ENCODE assay signal across 32 cellular contexts in genomic region chr13:69226427-69226826, GRCh38.
"Had no signal": no experiment of that assay in that cellular context is flagged by ENCODE, and none has a peak within 500 bp of the region (broad histone marks: within the 10 kb centered on the region; RNA-seq: fewer than 3 reads in every experiment).

No MANE protein-coding gene starts in this region.

- H3K9me3 ChIP-seq: adrenal gland, body of pancreas, breast epithelium had no signal

- H3K36me3 ChIP-seq: adrenal gland, brain microvascular endothelial cell, breast epithelium had no signal

- H3K4me1 ChIP-seq: adrenal gland, body of pancreas, breast epithelium had no signal

- H3K36me3 Mint-ChIP-seq: activated CD4-positive, alpha-beta memory T cell treated with anti-CD3 and anti-CD28 coated beads for 36 hours; activated CD8-positive, alpha-beta memory T cell treated with anti-CD3 and anti-CD28 coated beads, Interleukin-2, amount 10 ng/mL, durations not matched to agents 7 days and 5 days; activated naive CD8-positive, alpha-beta T cell treated with anti-CD3 and anti-CD28 coated beads for 36 hours had no signal

- H3K27me3 Mint-ChIP-seq: activated B cell treated with CpG ODN at 0.5 μM for 24 hours; activated CD4-positive, alpha-beta memory T cell treated with anti-CD3 and anti-CD28 coated beads for 36 hours; activated CD4-positive, alpha-beta T cell treated with anti-CD3 and anti-CD28 coated beads, Interleukin-2, amount 10 ng/mL, durations not matched to agents 24 days and 14 days; activated CD8-positive, alpha-beta memory T cell treated with anti-CD3 and anti-CD28 coated beads, Interleukin-2, amount 10 ng/mL, durations not matched to agents 7 days and 5 days; activated CD8-positive, alpha-beta T cell treated with anti-CD3 and anti-CD28 coated beads for 36 hours; activated naive CD8-positive, alpha-beta T cell treated with anti-CD3 and anti-CD28 coated beads for 36 hours; activated T-cell treated with anti-CD3 and anti-CD28 coated beads, Interleukin-2, amount 50 U/mL, for 24 hours had no signal

- H3K27me3 ChIP-seq: adrenal gland, body of pancreas, brain microvascular endothelial cell, breast epithelium had no signal

- DNase-seq: activated B cell treated with CpG ODN at 0.5 μM for 24 hours; activated CD4-positive, alpha-beta memory T cell treated with anti-CD3 and anti-CD28 coated beads for 36 hours; activated CD4-positive, alpha-beta T cell treated with anti-CD3 and anti-CD28 coated beads for 4 hours; activated CD4-positive, alpha-beta T cell treated with anti-CD3 and anti-CD28 coated beads, Interleukin-2, amount 10 ng/mL, durations not matched to agents 24 days and 14 days; activated CD4-positive, alpha-beta T cell treated with anti-CD3 and anti-CD28 coated beads, Interleukin-2, amount 50 U/mL, for 1 hour; activated CD4-positive, alpha-beta T cell treated with anti-CD3 and anti-CD28 coated beads, Interleukin-2, amount 50 U/mL, for 4 hours; activated CD4-positive, CD25-positive, alpha-beta regulatory T cell treated with anti-CD3 and anti-CD28 coated beads, Interleukin-2, amount 50 U/mL, for 72 hours; activated CD8-positive, alpha-beta memory T cell treated with anti-CD3 and anti-CD28 coated beads, Interleukin-2, amount 10 ng/mL, durations not matched to agents 7 days and 5 days; activated CD8-positive, alpha-beta memory T cell treated with anti-CD3 and anti-CD28 coated beads, Interleukin-2, amount 50 U/mL, for 48 hours; activated CD8-positive, alpha-beta T cell treated with anti-CD3 and anti-CD28 coated beads for 36 hours; activated effector memory CD4-positive, alpha-beta T cell treated with Interleukin-2 at 50 U/mL for 16 hours; activated gamma-delta T cell; activated naive CD4-positive, alpha-beta T cell treated with anti-CD3 and anti-CD28 coated beads, Interleukin-2, amount 50 U/mL, for 16 hours; activated naive CD4-positive, alpha-beta T cell treated with Interleukin-2 at 50 U/mL for 16 hours; activated naive CD8-positive, alpha-beta T cell treated with anti-CD3 and anti-CD28 coated beads for 36 hours; activated T-cell treated with anti-CD3 and anti-CD28 coated beads, Interleukin-2, amount 50 U/mL, for 24 hours; activated T-cell treated with anti-CD3 and anti-CD28 coated beads, Interleukin-2, amount 50 U/mL, for 48 hours; adrenal gland; amniotic stem cell; aorta; body of pancreas; brain microvascular endothelial cell; central memory CD4-positive, alpha-beta T cell; T-helper 1 cell; T-helper 2 cell; T-helper 9 cell had no signal

- H3K27ac Mint-ChIP-seq: activated B cell treated with CpG ODN at 0.5 μM for 24 hours; activated CD4-positive, alpha-beta memory T cell treated with anti-CD3 and anti-CD28 coated beads for 36 hours; activated CD4-positive, alpha-beta T cell treated with anti-CD3 and anti-CD28 coated beads, Interleukin-2, amount 10 ng/mL, durations not matched to agents 24 days and 14 days; activated CD8-positive, alpha-beta memory T cell treated with anti-CD3 and anti-CD28 coated beads, Interleukin-2, amount 10 ng/mL, durations not matched to agents 7 days and 5 days; activated CD8-positive, alpha-beta T cell treated with anti-CD3 and anti-CD28 coated beads for 36 hours; activated naive CD4-positive, alpha-beta T cell treated with anti-CD3 and anti-CD28 coated beads, Interleukin-2, amount 50 U/mL, for 72 hours; activated naive CD8-positive, alpha-beta T cell treated with anti-CD3 and anti-CD28 coated beads for 36 hours; activated T-cell treated with anti-CD3 and anti-CD28 coated beads, Interleukin-2, amount 50 U/mL, for 24 hours; activated T-helper 2 cell treated with anti-CD3 and anti-CD28 coated beads, Interferon-gamma antibody, Interleukin-2, Interleukin-4, amounts not matched to agents 10 μg/mL and 5 μg/mL and 100 μg/mL, durations not matched to agents 14 hours and 24 hours and 36 hours; T-helper 1 cell treated with Interleukin-12 subunit alpha and Interleukin-12 subunit beta and Interleukin-4 antibody, amounts not matched to agents 30 μg/mL and 1 μg/mL, for 36 hours; T-helper 2 cell treated with Interferon-gamma antibody and Interleukin-4, amounts not matched to agents 5 μg/mL and 100 μg/mL, for 36 hours had no signal

- H3K4me1 Mint-ChIP-seq: activated B cell treated with CpG ODN at 0.5 μM for 24 hours; activated CD4-positive, alpha-beta T cell treated with anti-CD3 and anti-CD28 coated beads, Interleukin-2, amount 10 ng/mL, durations not matched to agents 24 days and 14 days; activated CD8-positive, alpha-beta memory T cell treated with anti-CD3 and anti-CD28 coated beads, Interleukin-2, amount 10 ng/mL, durations not matched to agents 7 days and 5 days; activated naive CD8-positive, alpha-beta T cell treated with anti-CD3 and anti-CD28 coated beads for 36 hours had no signal

- H3K27ac ChIP-seq: adrenal gland, body of pancreas, brain microvascular endothelial cell, breast epithelium, VCaP had no signal

- H3K4me3 ChIP-seq: adrenal gland, body of pancreas, breast epithelium had no signal

- H3K4me3 Mint-ChIP-seq: activated B cell treated with CpG ODN at 0.5 μM for 24 hours; activated CD4-positive, alpha-beta memory T cell treated with anti-CD3 and anti-CD28 coated beads for 36 hours; activated CD4-positive, alpha-beta T cell treated with anti-CD3 and anti-CD28 coated beads, Interleukin-2, amount 10 ng/mL, durations not matched to agents 24 days and 14 days; activated CD8-positive, alpha-beta memory T cell treated with anti-CD3 and anti-CD28 coated beads, Interleukin-2, amount 10 ng/mL, durations not matched to agents 7 days and 5 days; activated CD8-positive, alpha-beta T cell treated with anti-CD3 and anti-CD28 coated beads for 36 hours; activated naive CD8-positive, alpha-beta T cell treated with anti-CD3 and anti-CD28 coated beads for 36 hours; activated T-cell treated with anti-CD3 and anti-CD28 coated beads, Interleukin-2, amount 50 U/mL, for 24 hours; T-helper 1 cell treated with Interleukin-12 subunit alpha and Interleukin-12 subunit beta and Interleukin-4 antibody, amounts not matched to agents 30 μg/mL and 1 μg/mL, for 36 hours; T-helper 2 cell treated with Interferon-gamma antibody and Interleukin-4, amounts not matched to agents 5 μg/mL and 100 μg/mL, for 36 hours had no signal
